In the genomic region with DNA sequence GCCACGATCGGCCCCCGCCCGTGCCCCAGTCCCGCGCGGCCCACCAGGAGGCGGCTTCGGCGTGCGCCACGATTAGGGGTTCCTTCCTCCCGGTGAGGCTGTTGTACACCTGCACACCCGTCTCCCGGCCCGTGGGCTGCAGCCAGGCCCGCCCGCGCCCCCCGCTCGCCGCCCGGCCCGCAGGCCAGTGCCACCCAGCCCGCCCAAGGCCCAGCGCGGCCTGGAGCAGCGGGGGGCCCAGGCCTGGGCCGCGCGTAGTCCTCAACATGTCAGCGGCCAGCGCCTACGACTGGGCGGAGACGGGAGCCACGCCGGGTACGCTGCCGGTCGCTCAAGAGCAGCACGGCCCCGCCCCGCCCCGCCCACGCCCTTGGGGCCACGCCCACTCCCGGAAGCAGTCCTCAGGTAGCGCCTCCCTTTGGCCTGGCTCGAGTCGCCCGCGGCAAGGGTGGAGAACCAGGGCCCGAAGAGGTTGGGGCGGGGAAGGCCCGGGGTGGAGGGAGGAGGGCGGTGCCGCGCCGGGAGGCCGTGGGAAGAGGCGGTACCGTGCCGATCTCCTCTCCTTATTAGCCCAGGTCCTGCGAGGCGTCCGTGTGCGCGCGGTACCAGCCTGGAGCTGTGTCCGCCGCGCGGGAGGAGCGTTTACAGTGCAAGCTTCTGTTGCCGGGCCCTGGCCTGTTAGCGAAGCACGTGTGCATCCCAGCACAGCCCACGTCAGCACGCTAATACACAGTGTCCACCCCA, we compare ENCODE assay signal across 8 cellular contexts. TPM values are rescaled to one million over a fixed set of nuclear protein-coding genes. Genes with fewer than 3 reads are reported as not detected.
DNase-seq lines count a peak whose midpoint lies in the region; ATAC-seq and TF ChIP-seq lines count a peak whose summit lies in the region.

A gene with protein sequence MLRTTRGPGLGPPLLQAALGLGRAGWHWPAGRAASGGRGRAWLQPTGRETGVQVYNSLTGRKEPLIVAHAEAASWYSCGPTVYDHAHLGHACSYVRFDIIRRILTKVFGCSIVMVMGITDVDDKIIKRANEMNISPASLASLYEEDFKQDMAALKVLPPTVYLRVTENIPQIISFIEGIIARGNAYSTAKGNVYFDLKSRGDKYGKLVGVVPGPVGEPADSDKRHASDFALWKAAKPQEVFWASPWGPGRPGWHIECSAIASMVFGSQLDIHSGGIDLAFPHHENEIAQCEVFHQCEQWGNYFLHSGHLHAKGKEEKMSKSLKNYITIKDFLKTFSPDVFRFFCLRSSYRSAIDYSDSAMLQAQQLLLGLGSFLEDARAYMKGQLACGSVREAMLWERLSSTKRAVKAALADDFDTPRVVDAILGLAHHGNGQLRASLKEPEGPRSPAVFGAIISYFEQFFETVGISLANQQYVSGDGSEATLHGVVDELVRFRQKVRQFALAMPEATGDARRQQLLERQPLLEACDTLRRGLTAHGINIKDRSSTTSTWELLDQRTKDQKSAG (minus strand): TSS at position 291 of the 744 bp plus-strand sequence. CDS start 23 bp downstream, at position 268.

- H3K36me3 Mint-ChIP-seq in Caco-2 (ENCODE audit: insufficient read depth, unreplicated experiment): peaks cover 11% of the 10 kb centered on the region
- peaks cover 10% of the 10 kb centered on the region for H3K36me3 Mint-ChIP-seq in memory B cell

- H3K27me3 Mint-ChIP-seq in Caco-2 (ENCODE audit: insufficient read depth, unreplicated experiment) (no peaks in the 10 kb centered on the region), memory B cell (no peaks in the 10 kb centered on the region)

- H3K27me3 ChIP-seq in Caco-2 (replicated peaks; ENCODE audit: control insufficient read depth, insufficient read depth, low read length): no peaks in the 10 kb centered on the region
- H3K27me3 ChIP-seq in effector memory CD4-positive, alpha-beta T cell (replicated peaks; ENCODE audit: control insufficient read depth, insufficient read depth, low read length, poor library complexity, severe bottlenecking): no peaks in the 10 kb centered on the region

- no peak for TF ChIP-seq CTCF in Caco-2 (IDR thresholded peaks at IDR 0.05; ENCODE audit: insufficient read depth in 1 of 2, low read depth in 1 of 2, low read length in 1 of 2, severe bottlenecking in 1 of 2, unreplicated experiment in 1 of 2)

- intact Hi-C loops in Caco-2 (cut with micrococcal nuclease; ENCODE audit: unreplicated experiment): loop anchor here (1.0 kb wide), 1 partner anchor 9 kb away; no protein-coding TSS in a partner anchor

- peak within 1 kb of the TSS; percentile 64 for H3K27ac ChIP-seq in effector memory CD4-positive, alpha-beta T cell (ENCODE audit: insufficient read depth, low read length, poor library complexity, severe bottlenecking)

- peaks cover 5% of the 10 kb centered on the region; the same call in 1 of the 2 replicates for H3K4me1 ChIP-seq in Caco-2
- peaks cover 22% of the 10 kb centered on the region for H3K4me1 ChIP-seq in effector memory CD4-positive, alpha-beta T cell (ENCODE audit: control insufficient read depth, insufficient read depth, low read length, poor library complexity, severe bottlenecking)

- ATAC-seq in GM21381 (IDR thresholded peaks at IDR 0.05; ENCODE audit: unreplicated experiment) (peak; percentile 97), memory B cell (ENCODE audit: low read depth) (peak; percentile 88)

- H3K36me3 ChIP-seq in Caco-2 (ENCODE audit: control insufficient read depth, insufficient read depth, low read length): no peaks in the 10 kb centered on the region
- H3K36me3 ChIP-seq in effector memory CD4-positive, alpha-beta T cell (ENCODE audit: control insufficient read depth, insufficient read depth, low read length): peaks cover 5% of the 10 kb centered on the region

- DNase-seq in Caco-2: peak; percentile 98 to 99
- peak in 75 of 76 experiments; percentile 42 to 100 (median 94) for DNase-seq in HUDEP-2 (lab: John Stamatoyannopoulos, UW; ENCODE audit: unreplicated experiment in 76 of 76)
- DNase-seq in NOMO-1 treated with dmso at 0.1 percent for 144 hours (lab: John Stamatoyannopoulos, UW; ENCODE audit: unreplicated experiment): peak; percentile 97
- peak; percentile 86 to 88 for DNase-seq in activated CD8-positive, alpha-beta memory T cell treated with anti-CD3 and anti-CD28 coated beads for 4 hours (ENCODE audit: low read depth in 2 of 2)
- DNase-seq in effector memory CD4-positive, alpha-beta T cell: peak; percentile 92 to 94 (median 93)
- DNase-seq in memory B cell (ENCODE audit: low spot score in 2 of 2): peak; percentile 77 to 78
- DNase-seq in stimulated activated CD8-positive, alpha-beta memory T cell treated with anti-CD3 and anti-CD28 coated beads, Interleukin-12 subunit alpha, Interleukin-12 subunit beta, amount 100 ng/mL, for 24 hours (ENCODE audit: extremely low read depth): peak; percentile 84

- H3K4me3 Mint-ChIP-seq in Caco-2 (ENCODE audit: unreplicated experiment): peak within 1 kb of the TSS; percentile 68
- peak within 1 kb of the TSS; percentile 91 for H3K4me3 Mint-ChIP-seq in memory B cell

- H3K4me3 ChIP-seq in Caco-2 (ENCODE audit: low read depth, low read length): peak within 1 kb of the TSS; percentile 77
- H3K4me3 ChIP-seq in effector memory CD4-positive, alpha-beta T cell (ENCODE audit: insufficient read depth, low read depth, low read length, poor library complexity, severe bottlenecking): peak within 1 kb of the TSS; percentile 66

- CTCF ChIA-PET in Caco-2 (lab: Charles Lee): interaction anchor here (1.0 kb wide), 1 partner anchor 112 kb away, joined by 3 read pairs; no protein-coding TSS in a partner anchor

- H3K9me3 ChIP-seq in Caco-2: no peaks in the 10 kb centered on the region
- H3K9me3 ChIP-seq in effector memory CD4-positive, alpha-beta T cell (ENCODE audit: control insufficient read depth, low read length): no peaks in the 10 kb centered on the region

- peak within 1 kb of the TSS; percentile 24 for H3K27ac Mint-ChIP-seq in Caco-2 (ENCODE audit: unreplicated experiment)
- peak within 1 kb of the TSS; percentile 83 for H3K27ac Mint-ChIP-seq in memory B cell

- no peaks in the 10 kb centered on the region for H3K9me3 Mint-ChIP-seq in Caco-2 (ENCODE audit: unreplicated experiment)
- H3K9me3 Mint-ChIP-seq in memory B cell: no peaks in the 10 kb centered on the region

- peaks cover 21% of the 10 kb centered on the region for H3K4me1 Mint-ChIP-seq in Caco-2 (ENCODE audit: low read depth, unreplicated experiment)
- H3K4me1 Mint-ChIP-seq in memory B cell: peaks cover 26% of the 10 kb centered on the region

- POLR2A ChIA-PET in Caco-2 (lab: Charles Lee): interaction anchor here (0.6 to 1.9 kb wide), 4 partner anchors 9 to 113 kb away, joined by 3 to 27 read pairs (median 8); no protein-coding TSS in a partner anchor

- no TSS peak for BruUV-seq in Caco-2 (replicated peaks; lab: Mats Ljungman, UMichigan)

RNA-seq across cellular contexts. Expression of the gene that starts here (rescaled TPM):
- total RNA-seq in Caco-2 (2022): 63.1 and 68.4 TPM in 2 replicates

Comparison
In these comparisons a context has a peak if more than half of its experiments do, and no peak if none do; other contexts are left out.
1. Peak in every context shown above with its lines: DNase-seq, ATAC-seq, H3K4me3 ChIP-seq and H3K27ac ChIP-seq.